ENCODE assay signal across 8 cellular contexts in genomic region chr6:26157838-26158580, GRCh38.
DNase-seq lines count a peak whose midpoint lies in the region; ATAC-seq, FAIRE-seq and TF ChIP-seq lines count a peak whose summit lies in the region.

No MANE protein-coding gene starts in this region.

- DNase-seq in D721Med (ENCODE audit: insufficient read length, low spot score) = peak; percentile 50
- peak; percentile 73 for DNase-seq in HuH-7.5 (ENCODE audit: low spot score)
- peak; percentile 98 for DNase-seq in OCI-LY7 (ENCODE audit: low spot score)
- peak; percentile 77 for DNase-seq in activated T-cell treated with anti-CD3 and anti-CD28 coated beads, Interleukin-2, amount 50 U/mL, for 1 hour
- peak; percentile 99 for DNase-seq in epithelial cell of proximal tubule (ENCODE audit: low read depth)
- peak; percentile 84 to 88 (median 87) for DNase-seq in mucosa of descending colon
- DNase-seq in stimulated activated CD8-positive, alpha-beta memory T cell treated with anti-CD3 and anti-CD28 coated beads, Interleukin-4, amount 100 ng/mL, for 24 hours (ENCODE audit: low read depth) = peak; percentile 62

- H3K79me2 ChIP-seq in OCI-LY7 (ENCODE audit: insufficient read depth, low read depth, low read length) = 0 out of 2 replicates have a peak, but pooled peaks cover 19% of the 10 kb centered on the region

- H3K4me3 ChIP-seq in OCI-LY7 (ENCODE audit: low read depth, low read length, poor library complexity, severe bottlenecking) (peak overlapping the region; percentile 81), epithelial cell of proximal tubule (ENCODE audit: low read depth, low read length) (peak overlapping the region; percentile 82), mucosa of descending colon (peak overlapping the region; percentile 69)

- H3K4me1 ChIP-seq in OCI-LY7 (ENCODE audit: insufficient read depth, low read length, poor library complexity, severe bottlenecking) (peaks cover 39% of the 10 kb centered on the region), mucosa of descending colon (ENCODE audit: low read depth) (peaks cover 13% of the 10 kb centered on the region)

- H2AFZ ChIP-seq in OCI-LY7 (ENCODE audit: low read length) = no peak overlapping the region

- H3K27ac ChIP-seq in OCI-LY7 (ENCODE audit: low read depth, low read length, poor library complexity, severe bottlenecking) = peak overlapping the region; percentile 99

- BruUV-seq in OCI-LY7 (replicated peaks; lab: Mats Ljungman, UMichigan) = TSS peak; percentile 92

- H3K9me3 ChIP-seq in OCI-LY7 (ENCODE audit: low read length) (no peaks in the 10 kb centered on the region), mucosa of descending colon (no peaks in the 10 kb centered on the region)

- intact Hi-C loops in OCI-LY7 (cut with micrococcal nuclease; ENCODE audit: unreplicated experiment) (loop anchor here (1.0 to 5.0 kb wide), 8 partner anchors 31 to 1709 kb away; a partner anchor contains a TSS), mucosa of descending colon (cut with DNase I, micrococcal nuclease) (loop anchor here (2.0 to 5.0 kb wide), 3 partner anchors 33 to 39 kb away; a partner anchor contains a TSS)

- H3K36me3 ChIP-seq in OCI-LY7 (ENCODE audit: insufficient read depth, low read length) (no peaks in the 10 kb centered on the region), mucosa of descending colon (ENCODE audit: low read depth) (no peaks in the 10 kb centered on the region)

- H4K20me1 ChIP-seq in OCI-LY7 (ENCODE audit: insufficient read depth, low read length) = no peaks in the 10 kb centered on the region

- POLR2A ChIA-PET in OCI-LY7 (lab: Charles Lee) = interaction anchor here (0.7 to 11.6 kb wide), 28 partner anchors 11 to 1714 kb away, joined by 3 to 330 read pairs (median 10); a partner anchor contains a TSS

- no peaks in the 10 kb centered on the region for H3K9me2 ChIP-seq in OCI-LY7 (ENCODE audit: insufficient read depth, low read length)

- peak; percentile 79 for FAIRE-seq in D721Med (lab: Jason Lieb, UNC)

- ATAC-seq in GM21526 (IDR thresholded peaks at IDR 0.05; ENCODE audit: low FRiP score, unreplicated experiment) (peak; percentile 66), mucosa of descending colon (peak; percentile 75)

- CTCF ChIA-PET in OCI-LY7 (lab: Charles Lee; ENCODE audit: unreplicated experiment) = interaction anchor here (1.0 kb wide), 1 partner anchor 10 kb away, joined by 4 read pairs; no protein-coding TSS in a partner anchor

- no peak for TF ChIP-seq CTCF in D721Med (IDR thresholded peaks at IDR 0.05; ENCODE audit: insufficient read depth, missing control alignments)
- TF ChIP-seq CTCF in OCI-LY7 (conservative IDR thresholded peaks at IDR 0.05; ENCODE audit: low read length) = no peak
- TF ChIP-seq CTCF in epithelial cell of proximal tubule (conservative IDR thresholded peaks at IDR 0.05; ENCODE audit: low read depth, low read length) = no peak
- no peak for TF ChIP-seq CTCF in mucosa of descending colon (IDR thresholded peaks at IDR 0.05)

- peak overlapping the region; percentile 95 for H3K4me2 ChIP-seq in OCI-LY7 (ENCODE audit: low read length)

Comparison
In these comparisons a context has a peak if more than half of its experiments do, and no peak if none do; other contexts are left out.
1. Peak in every context shown above with its lines: DNase-seq, ATAC-seq, H3K4me3 ChIP-seq and H3K27ac ChIP-seq.